8 cellular contexts compared by ENCODE assay signal in the genomic region with DNA sequence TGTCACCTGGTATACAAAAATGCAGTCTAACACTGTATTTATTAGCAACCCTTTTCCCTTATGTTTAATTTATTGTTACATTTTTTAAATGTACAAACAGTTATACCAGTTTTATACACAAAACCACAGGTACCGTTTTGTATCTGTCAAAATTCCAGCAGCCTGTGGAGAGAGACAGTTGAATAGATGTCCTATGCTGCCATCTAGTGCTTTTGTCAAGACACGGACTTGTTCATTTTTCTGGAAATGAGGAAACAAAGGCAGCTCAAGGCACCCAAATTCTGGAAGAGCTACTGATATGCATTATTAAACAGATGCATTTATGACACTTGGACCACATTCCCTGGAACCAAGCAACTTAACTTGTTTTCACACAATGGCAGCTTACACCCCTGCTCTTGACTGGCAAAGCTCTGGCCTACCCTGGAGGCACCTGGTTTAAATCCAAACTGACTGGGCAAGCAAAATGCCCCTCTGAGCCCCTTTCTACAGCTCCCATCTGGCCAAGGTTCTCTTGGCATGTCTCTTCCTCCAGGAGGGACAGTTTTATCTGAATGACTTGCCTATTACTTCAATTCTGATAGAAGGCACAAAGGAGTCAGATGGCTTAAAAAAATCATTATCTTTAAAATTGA.
DNase-seq lines count a peak whose midpoint lies in the region; ATAC-seq and TF ChIP-seq lines count a peak whose summit lies in the region.

No MANE protein-coding gene starts in this region.

- ATAC-seq in thoracic aorta (ENCODE audit: insufficient number of reproducible peaks, low FRiP score, low read depth) = peak; percentile 64
- ATAC-seq in CD8-positive, alpha-beta T cell = no peak

- H3K4me3 Mint-ChIP-seq in CD8-positive, alpha-beta T cell = no peak overlapping the region
- H3K4me3 Mint-ChIP-seq in activated CD4-positive, alpha-beta memory T cell treated with anti-CD3 and anti-CD28 coated beads, Interleukin-2, amount 10 ng/mL, durations not matched to agents 7 days and 5 days = no peak overlapping the region

- intact Hi-C loops in CD8-positive, alpha-beta T cell (cut with DNase I, micrococcal nuclease) = no loop called here

- no peaks in the 10 kb centered on the region for H3K4me1 Mint-ChIP-seq in CD8-positive, alpha-beta T cell (ENCODE audit: low read depth)
- no peaks in the 10 kb centered on the region for H3K4me1 Mint-ChIP-seq in activated CD4-positive, alpha-beta memory T cell treated with anti-CD3 and anti-CD28 coated beads, Interleukin-2, amount 10 ng/mL, durations not matched to agents 7 days and 5 days

- TF ChIP-seq CTCF in HEK293 (tag by site-specific recombination; IDR thresholded peaks at IDR 0.05) = peak; percentile 39; the same call in 1 of the 2 replicates
- peak; percentile 67 for TF ChIP-seq CTCF in thoracic aorta (IDR thresholded peaks at IDR 0.05)
- TF ChIP-seq CTCF in CD8-positive, alpha-beta T cell (IDR thresholded peaks at IDR 0.05) = no peak

- H3K27ac ChIP-seq in HEK293 (ENCODE audit: extremely low read depth, low read depth, low read length) (no peak overlapping the region), thoracic aorta (no peak overlapping the region)
- no peak overlapping the region for H3K27ac ChIP-seq in CD8-positive, alpha-beta T cell (ENCODE audit: low read depth, low read length)

- no peaks in the 10 kb centered on the region for H3K4me1 ChIP-seq in HEK293 (ENCODE audit: control insufficient read depth, insufficient read depth, low read length)
- no peaks in the 10 kb centered on the region for H3K4me1 ChIP-seq in thoracic aorta (ENCODE audit: control insufficient read depth in 1 of 2, low read depth in 2 of 2)
- H3K4me1 ChIP-seq in CD8-positive, alpha-beta T cell (ENCODE audit: insufficient read depth, low read length) = no peaks in the 10 kb centered on the region

- H3K4me3 ChIP-seq in HEK293 (ENCODE audit: low read depth, low read length) = no peak overlapping the region
- peak overlapping the region; percentile 49 for H3K4me3 ChIP-seq in thoracic aorta
- no peak overlapping the region for H3K4me3 ChIP-seq in CD8-positive, alpha-beta T cell (ENCODE audit: low read depth, low read length)

- H3K27ac Mint-ChIP-seq in CD8-positive, alpha-beta T cell = no peak overlapping the region
- no peak overlapping the region for H3K27ac Mint-ChIP-seq in activated CD4-positive, alpha-beta memory T cell treated with anti-CD3 and anti-CD28 coated beads, Interleukin-2, amount 10 ng/mL, durations not matched to agents 7 days and 5 days

- H3K9me3 Mint-ChIP-seq in CD8-positive, alpha-beta T cell = no peaks in the 10 kb centered on the region
- no peaks in the 10 kb centered on the region for H3K9me3 Mint-ChIP-seq in activated CD4-positive, alpha-beta memory T cell treated with anti-CD3 and anti-CD28 coated beads, Interleukin-2, amount 10 ng/mL, durations not matched to agents 7 days and 5 days

- H3K36me3 ChIP-seq in HEK293 (ENCODE audit: control insufficient read depth in 2 of 2, insufficient read depth in 1 of 2, low read length in 2 of 2) = no peaks in the 10 kb centered on the region
- H3K36me3 ChIP-seq in thoracic aorta = no peaks in the 10 kb centered on the region
- H3K36me3 ChIP-seq in CD8-positive, alpha-beta T cell (ENCODE audit: insufficient read depth, low read length) = no peaks in the 10 kb centered on the region

- H3K27me3 ChIP-seq in thoracic aorta (replicated peaks; ENCODE audit: insufficient read depth) = no peaks in the 10 kb centered on the region
- no peaks in the 10 kb centered on the region for H3K27me3 ChIP-seq in CD8-positive, alpha-beta T cell (ENCODE audit: insufficient read depth, low read length)

- POLR2A ChIA-PET in HEK293 (lab: Yijun Ruan, JAX) = no interaction called here
- POLR2A ChIA-PET in CD8-positive, alpha-beta T cell (lab: Charles Lee) = interaction anchor here (0.6 kb wide), 1 partner anchor 53 kb away, joined by 3 read pairs; no protein-coding TSS in a partner anchor
- POLR2A ChIA-PET in activated CD4-positive, alpha-beta memory T cell treated with anti-CD3 and anti-CD28 coated beads, Interleukin-2, amount 10 ng/mL, durations not matched to agents 7 days and 5 days (lab: Charles Lee) = no interaction called here

- no peaks in the 10 kb centered on the region for H3K9me3 ChIP-seq in HEK293 (ENCODE audit: control insufficient read depth, insufficient read depth, low read depth, low read length)
- H3K9me3 ChIP-seq in thoracic aorta = no peaks in the 10 kb centered on the region
- H3K9me3 ChIP-seq in CD8-positive, alpha-beta T cell (ENCODE audit: low read length) = no peaks in the 10 kb centered on the region

- H3K36me3 Mint-ChIP-seq in CD8-positive, alpha-beta T cell = no peaks in the 10 kb centered on the region
- no peaks in the 10 kb centered on the region for H3K36me3 Mint-ChIP-seq in activated CD4-positive, alpha-beta memory T cell treated with anti-CD3 and anti-CD28 coated beads, Interleukin-2, amount 10 ng/mL, durations not matched to agents 7 days and 5 days (ENCODE audit: low read depth)

- DNase-seq in DMS 273 treated with DMSO at 0.1 percent for 48 hours (lab: John Stamatoyannopoulos, UW) = peak; percentile 29
- peak; percentile 66 for DNase-seq in NCI-H2196 (lab: John Stamatoyannopoulos, UW; ENCODE audit: unreplicated experiment)
- DNase-seq in astrocyte of the hippocampus (ENCODE audit: low read depth, low spot score) = peak; percentile 85
- peak; percentile 39 for DNase-seq in iPS-NIHi11 (ENCODE audit: low spot score)
- DNase-seq in thoracic aorta (ENCODE audit: low spot score) = no peak
- DNase-seq in CD8-positive, alpha-beta T cell = no peak
- DNase-seq in activated CD4-positive, alpha-beta memory T cell treated with anti-CD3 and anti-CD28 coated beads, Interleukin-2, amount 10 ng/mL, durations not matched to agents 7 days and 5 days = no peak

- no peaks in the 10 kb centered on the region for H3K27me3 Mint-ChIP-seq in CD8-positive, alpha-beta T cell (ENCODE audit: low read depth)
- no peaks in the 10 kb centered on the region for H3K27me3 Mint-ChIP-seq in activated CD4-positive, alpha-beta memory T cell treated with anti-CD3 and anti-CD28 coated beads, Interleukin-2, amount 10 ng/mL, durations not matched to agents 7 days and 5 days

- CTCF ChIA-PET in HEK293 (lab: Yijun Ruan, JAX) = interaction anchor here (0.6 to 2.5 kb wide), 28 partner anchors 8 to 1460 kb away, joined by 3 to 21 read pairs (median 4); no protein-coding TSS in a partner anchor
- CTCF ChIA-PET in CD8-positive, alpha-beta T cell (lab: Charles Lee) = interaction anchor here (0.5 kb wide), 1 partner anchor 16 kb away, joined by 3 read pairs; no protein-coding TSS in a partner anchor
- CTCF ChIA-PET in activated CD4-positive, alpha-beta memory T cell treated with anti-CD3 and anti-CD28 coated beads, Interleukin-2, amount 10 ng/mL, durations not matched to agents 7 days and 5 days (lab: Charles Lee) = interaction anchor here (1.2 to 1.9 kb wide), 4 partner anchors 10 to 668 kb away, joined by 3 to 5 read pairs (median 4); no protein-coding TSS in a partner anchor

TF ChIP-seq in HEK293, 187 proteins besides CTCF, POLR2A, EP300 and RAD21:
- TF ChIP-seq ZNF501 (tag by site-specific recombination; IDR thresholded peaks at IDR 0.05) (no peak), ZNF654 (tag by site-specific recombination; IDR thresholded peaks at IDR 0.05; ENCODE audit: low read depth) (peak; percentile 82), ZNF585B (tag by site-specific recombination; IDR thresholded peaks at IDR 0.05) (peak; percentile 41; the same call in 1 of the 2 replicates), ZNF214 (tag by site-specific recombination; IDR thresholded peaks at IDR 0.05; ENCODE audit: borderline replicate concordance) (no peak), ZNF624 (tag by site-specific recombination; IDR thresholded peaks at IDR 0.05) (no peak), ZNF660 (tag by site-specific recombination; IDR thresholded peaks at IDR 0.05) (0 out of 2 replicates have a peak, but pooled peaks have one; percentile 28), ZNF335 (tag by site-specific recombination; conservative IDR thresholded peaks at IDR 0.05) (peak; percentile 44; the same call in 1 of the 2 replicates)
- TF ChIP-seq, protein P1, sequence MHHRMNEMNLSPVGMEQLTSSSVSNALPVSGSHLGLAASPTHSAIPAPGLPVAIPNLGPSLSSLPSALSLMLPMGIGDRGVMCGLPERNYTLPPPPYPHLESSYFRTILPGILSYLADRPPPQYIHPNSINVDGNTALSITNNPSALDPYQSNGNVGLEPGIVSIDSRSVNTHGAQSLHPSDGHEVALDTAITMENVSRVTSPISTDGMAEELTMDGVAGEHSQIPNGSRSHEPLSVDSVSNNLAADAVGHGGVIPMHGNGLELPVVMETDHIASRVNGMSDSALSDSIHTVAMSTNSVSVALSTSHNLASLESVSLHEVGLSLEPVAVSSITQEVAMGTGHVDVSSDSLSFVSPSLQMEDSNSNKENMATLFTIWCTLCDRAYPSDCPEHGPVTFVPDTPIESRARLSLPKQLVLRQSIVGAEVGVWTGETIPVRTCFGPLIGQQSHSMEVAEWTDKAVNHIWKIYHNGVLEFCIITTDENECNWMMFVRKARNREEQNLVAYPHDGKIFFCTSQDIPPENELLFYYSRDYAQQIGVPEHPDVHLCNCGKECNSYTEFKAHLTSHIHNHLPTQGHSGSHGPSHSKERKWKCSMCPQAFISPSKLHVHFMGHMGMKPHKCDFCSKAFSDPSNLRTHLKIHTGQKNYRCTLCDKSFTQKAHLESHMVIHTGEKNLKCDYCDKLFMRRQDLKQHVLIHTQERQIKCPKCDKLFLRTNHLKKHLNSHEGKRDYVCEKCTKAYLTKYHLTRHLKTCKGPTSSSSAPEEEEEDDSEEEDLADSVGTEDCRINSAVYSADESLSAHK (tag by site-specific recombination; IDR thresholded peaks at IDR 0.05) = no peak

Comparison
In these comparisons a context has a peak if more than half of its experiments do, and no peak if none do; other contexts are left out.
1. DNase-seq: peak in DMS 273 treated with DMSO at 0.1 percent for 48 hours (single experiment), NCI-H2196 (single experiment), astrocyte of the hippocampus (single experiment) and iPS-NIHi11 (single experiment); none in thoracic aorta (single experiment), CD8-positive, alpha-beta T cell (0 of 7) and activated CD4-positive, alpha-beta memory T cell treated with anti-CD3 and anti-CD28 coated beads, Interleukin-2, amount 10 ng/mL, durations not matched to agents 7 days and 5 days (single experiment).